ENCODE assay signal across 1 cellular context in genomic region chr14:104754213-104754851, GRCh38.
TF ChIP-seq lines count a peak whose summit lies in the region.

No MANE protein-coding gene starts in this region.

TF ChIP-seq in HCT116, 20 proteins besides CTCF, POLR2A, EP300 and RAD21 (continued from another document):
- TF ChIP-seq REST (IDR thresholded peaks at IDR 0.05; ENCODE audit: low read depth) (no peak), ZFX (IDR thresholded peaks at IDR 0.05) (no peak), CBX3 (IDR thresholded peaks at IDR 0.05; ENCODE audit: low read depth) (no peak), EGR1 (IDR thresholded peaks at IDR 0.05; ENCODE audit: low read depth) (no peak)
